In genomic region chr12:91613223-91613779, GRCh38 we compare ENCODE assay signal across 15 cellular contexts.
DNase-seq lines count a peak whose midpoint lies in the region; FAIRE-seq and TF ChIP-seq lines count a peak whose summit lies in the region.
"Had no signal": no experiment of that assay in that cellular context is flagged by ENCODE, and none has a peak within 500 bp of the region (broad histone marks: within the 10 kb centered on the region; RNA-seq: fewer than 3 reads in every experiment).

No MANE protein-coding gene starts in this region.

- no peaks in the 10 kb centered on the region for H3K79me2 ChIP-seq in mammary epithelial cell (ENCODE audit: insufficient read depth, low read length)

- H3K36me3 Mint-ChIP-seq in MCF 10A (ENCODE audit: insufficient read depth, unreplicated experiment) = no peaks in the 10 kb centered on the region
- H3K36me3 Mint-ChIP-seq in chondrocyte (ENCODE audit: low read depth) = no peaks in the 10 kb centered on the region
- H3K36me3 Mint-ChIP-seq: CD14-positive monocyte; CD8-positive, alpha-beta T cell had no signal

- peak; percentile 90 for FAIRE-seq in endometrium (lab: Jason Lieb, UNC)
- FAIRE-seq: GM18507, HTR-8/SVneo had no signal

- H4K20me1 ChIP-seq in mammary epithelial cell (ENCODE audit: insufficient read depth, low read length) = no peaks in the 10 kb centered on the region

- dilution Hi-C loops in mammary epithelial cell (cut with HindIII; ENCODE audit: low sequenced_read_pairs) = no loop called here

- H3K4me3 ChIP-seq in mammary epithelial cell (replicated peaks in 1 of 3; ENCODE audit: insufficient read depth in 1 of 3, low read depth in 2 of 3, low read length in 3 of 3) (no peak overlapping the region), vagina (no peak overlapping the region)
- H3K4me3 ChIP-seq: GM12878 had no signal

- no peak overlapping the region for H3K27ac ChIP-seq in mammary epithelial cell (ENCODE audit: insufficient read depth, low read depth, low read length)
- H3K27ac ChIP-seq in vagina = peak overlapping the region; percentile 4
- H3K27ac ChIP-seq: 22Rv1 had no signal

- H3K4me3 Mint-ChIP-seq in MCF 10A (ENCODE audit: unreplicated experiment) = no peak overlapping the region
- H3K4me3 Mint-ChIP-seq in chondrocyte (ENCODE audit: unreplicated experiment) = no peak overlapping the region
- H3K4me3 Mint-ChIP-seq: CD14-positive monocyte; CD8-positive, alpha-beta T cell had no signal

- H3K4me2 ChIP-seq in mammary epithelial cell (ENCODE audit: insufficient read depth, low read depth, low read length) = no peak overlapping the region

- H3K27me3 ChIP-seq in mammary epithelial cell (ENCODE audit: insufficient read depth, low read length) (no peaks in the 10 kb centered on the region), vagina (no peaks in the 10 kb centered on the region)

- POLR2A ChIA-PET in MCF 10A (lab: Yijun Ruan, JAX) = interaction anchor here (0.7 to 1.1 kb wide), 2 partner anchors 14 to 163 kb away, joined by 3 to 4 read pairs; no protein-coding TSS in a partner anchor

- H3K27me3 Mint-ChIP-seq in MCF 10A (ENCODE audit: insufficient read depth, unreplicated experiment) (no peaks in the 10 kb centered on the region), chondrocyte (ENCODE audit: low read depth) (no peaks in the 10 kb centered on the region)

- CTCF ChIA-PET in mammary epithelial cell (lab: Charles Lee; ENCODE audit: low non-redundant PET) = no interaction called here
- CTCF ChIA-PET in MCF 10A (lab: Yijun Ruan, JAX) = interaction anchor here (0.7 to 0.8 kb wide), 3 partner anchors 8 to 435 kb away, joined by 3 to 5 read pairs (median 3); no protein-coding TSS in a partner anchor

- H3K27ac Mint-ChIP-seq in MCF 10A (ENCODE audit: low read depth, unreplicated experiment) (no peak overlapping the region), chondrocyte (ENCODE audit: unreplicated experiment) (no peak overlapping the region)
- H3K27ac Mint-ChIP-seq: CD14-positive monocyte; CD8-positive, alpha-beta T cell had no signal

- no peak overlapping the region for H3K9ac ChIP-seq in mammary epithelial cell (ENCODE audit: insufficient read depth, low read length)

- no peak overlapping the region for H2AFZ ChIP-seq in mammary epithelial cell (ENCODE audit: low read depth, low read length)

- in situ Hi-C loops in mammary epithelial cell (cut with MboI; ENCODE audit: low sequenced_read_pairs in 2 of 2) = no loop called here

- BruUV-seq in mammary epithelial cell (replicated peaks; lab: Mats Ljungman, UMichigan) (no TSS peak), MCF 10A (replicated peaks; lab: Mats Ljungman, UMichigan) (no TSS peak)

- H3K4me1 ChIP-seq in mammary epithelial cell (ENCODE audit: insufficient read depth, low read length) (no peaks in the 10 kb centered on the region), vagina (peaks cover 21% of the 10 kb centered on the region)

- H3K36me3 ChIP-seq in mammary epithelial cell (ENCODE audit: insufficient read depth, low read length) (no peaks in the 10 kb centered on the region), vagina (no peaks in the 10 kb centered on the region)

- H3K4me1 Mint-ChIP-seq in MCF 10A (ENCODE audit: insufficient read depth, unreplicated experiment) (peaks cover 8% of the 10 kb centered on the region), chondrocyte (ENCODE audit: low read depth) (peaks cover 18% of the 10 kb centered on the region)
- H3K4me1 Mint-ChIP-seq: CD14-positive monocyte had no signal

- TF ChIP-seq CTCF in mammary epithelial cell (conservative IDR thresholded peaks at IDR 0.05 in 1 of 2, IDR thresholded peaks at IDR 0.05 in 1 of 2; ENCODE audit: extremely low read depth in 1 of 2, insufficient read depth in 1 of 2, low read depth in 1 of 2, low read length in 2 of 2) = no peak
- no peak for TF ChIP-seq CTCF in MCF 10A (IDR thresholded peaks at IDR 0.05; ENCODE audit: unreplicated experiment)
- TF ChIP-seq CTCF in vagina (IDR thresholded peaks at IDR 0.05) = no peak
- TF ChIP-seq CTCF in chondrocyte (IDR thresholded peaks at IDR 0.05) = no peak

- TF ChIP-seq POLR2A in vagina (IDR thresholded peaks at IDR 0.05) = no peak

- intact Hi-C loops in mammary epithelial cell (cut with micrococcal nuclease) (no loop called here), MCF 10A (cut with micrococcal nuclease) (no loop called here), vagina (cut with DNase I) (no loop called here)

- peak; percentile 17 for DNase-seq in mammary epithelial cell
- DNase-seq in MCF 10A (ENCODE audit: unreplicated experiment) = no peak
- peak; percentile 51 for DNase-seq in foreskin melanocyte
- DNase-seq in vagina (ENCODE audit: extremely low spot score in 2 of 2) = no peak
- no peak for DNase-seq in chondrocyte (ENCODE audit: low spot score)
- DNase-seq in NCI-H128 (lab: John Stamatoyannopoulos, UW; ENCODE audit: unreplicated experiment) = no peak
- DNase-seq in DMS153 treated with DMSO at 0.1 percent for 48 hours (lab: John Stamatoyannopoulos, UW; ENCODE audit: unreplicated experiment) = no peak
- DNase-seq: Caco-2; CD8-positive, alpha-beta T cell had no signal

- H3K9me3 ChIP-seq in mammary epithelial cell (replicated peaks; ENCODE audit: insufficient read depth, low read length) = no peaks in the 10 kb centered on the region
- no peaks in the 10 kb centered on the region for H3K9me3 ChIP-seq in vagina
- H3K9me3 ChIP-seq: Caco-2 had no signal

- whole genome bisulfite sequencing in mammary epithelial cell (ENCODE audit: low coverage, missing lambda C conversion rate) = 65% methylated on average over 4 of the region's 4 CpGs

- no peaks in the 10 kb centered on the region for H3K9me3 Mint-ChIP-seq in MCF 10A (ENCODE audit: unreplicated experiment)
- H3K9me3 Mint-ChIP-seq in chondrocyte (ENCODE audit: low read depth) = no peaks in the 10 kb centered on the region
- H3K9me3 Mint-ChIP-seq: CD8-positive, alpha-beta T cell had no signal

Comparison
In these comparisons a context has a peak if more than half of its experiments do, and no peak if none do; other contexts are left out.
1. DNase-seq: peak in mammary epithelial cell (single experiment) and foreskin melanocyte (single experiment); none in MCF 10A (single experiment), vagina (0 of 2), chondrocyte (single experiment), NCI-H128 (single experiment) and DMS153 treated with DMSO at 0.1 percent for 48 hours (single experiment).